In the genomic region with DNA sequence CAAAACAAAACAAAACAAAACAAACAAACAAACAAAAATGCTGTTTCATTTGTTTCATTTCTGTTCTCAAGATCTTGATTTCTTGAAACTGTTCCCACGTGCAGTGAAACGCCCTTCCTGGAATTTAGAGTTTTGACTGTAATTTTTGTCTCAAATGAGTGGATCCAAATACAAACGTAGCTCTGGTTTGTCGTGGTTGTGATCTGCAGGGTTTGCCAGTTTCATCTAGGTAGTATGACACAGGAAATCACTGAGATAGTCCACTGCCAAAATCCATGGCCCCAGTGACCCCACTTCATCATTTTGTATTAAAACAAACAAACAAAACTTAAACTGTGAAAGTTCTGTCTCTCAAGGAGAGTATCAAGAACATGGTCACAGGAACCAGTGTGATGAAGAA, we compare ENCODE assay signal across 23 cellular contexts.
DNase-seq lines count a peak whose midpoint lies in the region; ATAC-seq lines count a peak whose summit lies in the region.
"Had no signal": no experiment of that assay in that cellular context is flagged by ENCODE, and none has a peak within 500 bp of the region (broad histone marks: within the 10 kb centered on the region; RNA-seq: fewer than 3 reads in every experiment).

No MANE protein-coding gene starts in this region.

- H3K27me3 Mint-ChIP-seq in activated CD4-positive, alpha-beta T cell treated with anti-CD3 and anti-CD28 coated beads, Interleukin-2, amount 10 ng/mL, durations not matched to agents 24 days and 14 days: no peaks in the 10 kb centered on the region
- no peaks in the 10 kb centered on the region for H3K27me3 Mint-ChIP-seq in activated naive CD4-positive, alpha-beta T cell treated with anti-CD3 and anti-CD28 coated beads, Interleukin-2, amount 50 U/mL, for 24 hours
- H3K27me3 Mint-ChIP-seq in T-helper 17 cell: no peaks in the 10 kb centered on the region
- H3K27me3 Mint-ChIP-seq: CD8-positive, alpha-beta memory T cell had no signal

- peak; percentile 61 for DNase-seq in activated CD4-positive, alpha-beta T cell treated with anti-CD3 and anti-CD28 coated beads, Interleukin-2, amount 10 ng/mL, durations not matched to agents 24 days and 14 days
- DNase-seq in activated CD4-positive, alpha-beta T cell treated with anti-CD3 and anti-CD28 coated beads, Interleukin-2, amount 50 U/mL, for 48 hours: no peak
- DNase-seq in activated naive CD4-positive, alpha-beta T cell (lab: John Stamatoyannopoulos, UW): no peak
- no peak for DNase-seq in T-helper 17 cell
- DNase-seq in HUDEP-2 (lab: John Stamatoyannopoulos, UW; ENCODE audit: unreplicated experiment in 76 of 76): no peak
- DNase-seq in NCI-H2107 treated with DMSO at 0.1 percent for 48 hours (lab: John Stamatoyannopoulos, UW; ENCODE audit: unreplicated experiment): no peak
- DNase-seq in NCI-H2196 treated with DMSO at 0.1 percent for 48 hours (lab: John Stamatoyannopoulos, UW; ENCODE audit: unreplicated experiment): no peak
- DNase-seq: 8988T; Calu3; CD8-positive, alpha-beta memory T cell; DMS53; EL; GF-D8; IMR-90; MV-4-11; NCI-H1105 treated with DMSO at 0.1 percent for 48 hours; NCI-H2029 treated with DMSO at 0.1 percent for 48 hours; NCI-H2171; NCI-H524 treated with DMSO at 0.1 percent for 48 hours; NCI-H82 had no signal

- H3K4me3 Mint-ChIP-seq in activated CD4-positive, alpha-beta T cell treated with anti-CD3 and anti-CD28 coated beads, Interleukin-2, amount 10 ng/mL, durations not matched to agents 24 days and 14 days: peak overlapping the region; percentile 15
- peak overlapping the region; percentile 15 for H3K4me3 Mint-ChIP-seq in activated naive CD4-positive, alpha-beta T cell treated with anti-CD3 and anti-CD28 coated beads, Interleukin-2, amount 50 U/mL, for 24 hours
- no peak overlapping the region for H3K4me3 Mint-ChIP-seq in T-helper 17 cell

- peaks cover 22% of the 10 kb centered on the region for H3K4me1 Mint-ChIP-seq in activated CD4-positive, alpha-beta T cell treated with anti-CD3 and anti-CD28 coated beads, Interleukin-2, amount 10 ng/mL, durations not matched to agents 24 days and 14 days
- peaks cover 26% of the 10 kb centered on the region for H3K4me1 Mint-ChIP-seq in activated naive CD4-positive, alpha-beta T cell treated with anti-CD3 and anti-CD28 coated beads, Interleukin-2, amount 50 U/mL, for 24 hours
- H3K4me1 Mint-ChIP-seq in T-helper 17 cell: peaks cover 12% of the 10 kb centered on the region

- ATAC-seq in T-helper 17 cell: no peak
- ATAC-seq: Right ventricle myocardium inferior had no signal

- H3K9me3 Mint-ChIP-seq in activated CD4-positive, alpha-beta T cell treated with anti-CD3 and anti-CD28 coated beads, Interleukin-2, amount 10 ng/mL, durations not matched to agents 24 days and 14 days: peaks cover 8% of the 10 kb centered on the region
- no peaks in the 10 kb centered on the region for H3K9me3 Mint-ChIP-seq in activated naive CD4-positive, alpha-beta T cell treated with anti-CD3 and anti-CD28 coated beads, Interleukin-2, amount 50 U/mL, for 24 hours

- intact Hi-C loops in activated CD4-positive, alpha-beta T cell treated with anti-CD3 and anti-CD28 coated beads, Interleukin-2, amount 10 ng/mL, durations not matched to agents 24 days and 14 days (cut with micrococcal nuclease): loop anchor here (5.0 to 10.0 kb wide), 2 partner anchors 296 to 831 kb away; no protein-coding TSS in a partner anchor

- H3K27ac Mint-ChIP-seq in activated CD4-positive, alpha-beta T cell treated with anti-CD3 and anti-CD28 coated beads, Interleukin-2, amount 10 ng/mL, durations not matched to agents 24 days and 14 days: peak overlapping the region; percentile 42
- no peak overlapping the region for H3K27ac Mint-ChIP-seq in activated naive CD4-positive, alpha-beta T cell treated with anti-CD3 and anti-CD28 coated beads, Interleukin-2, amount 50 U/mL, for 24 hours
- peak overlapping the region; percentile 32 for H3K27ac Mint-ChIP-seq in T-helper 17 cell

- H3K9me3 ChIP-seq in T-helper 17 cell (ENCODE audit: control insufficient read depth, low read length, poor library complexity, severe bottlenecking): no peaks in the 10 kb centered on the region
- H3K9me3 ChIP-seq: SJSA1 had no signal

- H3K36me3 Mint-ChIP-seq in activated CD4-positive, alpha-beta T cell treated with anti-CD3 and anti-CD28 coated beads, Interleukin-2, amount 10 ng/mL, durations not matched to agents 24 days and 14 days (ENCODE audit: low read depth): peaks cover 2% of the 10 kb centered on the region
- H3K36me3 Mint-ChIP-seq in activated naive CD4-positive, alpha-beta T cell treated with anti-CD3 and anti-CD28 coated beads, Interleukin-2, amount 50 U/mL, for 24 hours: peaks cover 8% of the 10 kb centered on the region
- no peaks in the 10 kb centered on the region for H3K36me3 Mint-ChIP-seq in T-helper 17 cell (ENCODE audit: low read depth)
